In the genomic region with DNA sequence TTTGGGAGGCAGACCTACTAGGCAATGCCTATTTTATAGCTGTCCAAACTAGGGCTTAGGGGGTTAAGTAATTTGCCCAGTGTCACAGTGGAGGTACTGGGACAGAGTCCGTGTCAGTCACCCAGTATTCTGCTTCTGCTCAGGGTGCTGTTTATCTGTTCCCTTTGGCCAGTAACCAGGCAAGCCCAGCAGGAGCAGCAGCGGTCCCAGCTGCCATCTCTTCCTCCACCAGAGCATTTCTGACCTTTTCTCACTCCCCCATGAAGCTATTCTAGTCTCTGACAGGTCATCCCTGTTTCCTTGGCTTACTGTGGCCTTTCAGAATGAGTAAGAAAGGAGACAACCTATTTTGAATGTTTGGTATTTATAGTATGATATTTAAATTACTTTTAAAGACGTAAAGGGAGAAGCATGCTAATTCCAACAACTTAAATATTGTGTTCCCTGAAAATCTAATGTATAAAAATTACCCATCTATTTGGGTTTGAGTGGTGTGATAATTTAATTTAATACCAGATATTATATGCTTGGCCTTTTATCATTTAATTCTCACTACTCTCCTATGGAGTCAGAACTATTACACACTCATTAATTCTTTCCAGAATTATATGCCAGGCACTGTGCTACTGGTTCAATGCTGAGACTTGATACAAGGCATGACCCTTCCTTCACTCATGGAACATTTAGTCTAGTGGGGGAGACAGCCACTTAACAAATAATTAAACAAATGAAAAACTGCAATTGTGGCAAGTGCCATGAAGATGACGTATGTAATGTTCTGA, we compare ENCODE assay signal across 12 cellular contexts.
DNase-seq lines count a peak whose midpoint lies in the region; ATAC-seq, FAIRE-seq and TF ChIP-seq lines count a peak whose summit lies in the region.
"Had no signal": no experiment of that assay in that cellular context is flagged by ENCODE, and none has a peak within 500 bp of the region (broad histone marks: within the 10 kb centered on the region; RNA-seq: fewer than 3 reads in every experiment).

No MANE protein-coding gene starts in this region.

- no peak overlapping the region for H3K4me3 ChIP-seq in colonic mucosa
- H3K4me3 ChIP-seq: dorsolateral prefrontal cortex, K562, smooth muscle cell, thoracic aorta had no signal

- no peak for TF ChIP-seq CTCF in colonic mucosa (IDR thresholded peaks at IDR 0.05)

- intact Hi-C loops in sciatic nerve (cut with DNase I), result no loop called here
- intact Hi-C loops in colonic mucosa (cut with DNase I), result no loop called here

- peak; percentile 89 for FAIRE-seq in GM18507 (lab: Jason Lieb, UNC)
- FAIRE-seq: K562 had no signal

- no peaks in the 10 kb centered on the region for H3K4me1 ChIP-seq in colonic mucosa

- no peaks in the 10 kb centered on the region for H3K36me3 ChIP-seq in colonic mucosa
- H3K36me3 ChIP-seq: thoracic aorta had no signal

- H3K9ac ChIP-seq in colonic mucosa (ENCODE audit: low read depth in 2 of 2, low read length in 2 of 2), result no peak overlapping the region

- H3K27me3 ChIP-seq in colonic mucosa, result no peaks in the 10 kb centered on the region

- DNase-seq in GM18507 (ENCODE audit: extremely low spot score, insufficient read length, low read depth) (no peak), iPS-NIHi7 (ENCODE audit: extremely low spot score) (peak; percentile 9), NCI-H128 (lab: John Stamatoyannopoulos, UW; ENCODE audit: unreplicated experiment) (no peak), middle frontal gyrus (ENCODE audit: extremely low spot score, low spot score) (no peak), sciatic nerve (ENCODE audit: low spot score) (no peak), colonic mucosa (no peak)

- ATAC-seq in GM21390 (IDR thresholded peaks at IDR 0.05; ENCODE audit: unreplicated experiment) (peak; percentile 96), HG03196 (IDR thresholded peaks at IDR 0.05; ENCODE audit: unreplicated experiment) (peak; percentile 80), sciatic nerve (no peak)
- ATAC-seq: K562 had no signal

- no peaks in the 10 kb centered on the region for H3K9me3 ChIP-seq in colonic mucosa
- H3K9me3 ChIP-seq: thoracic aorta had no signal

- no peak overlapping the region for H3K27ac ChIP-seq in colonic mucosa
- H3K27ac ChIP-seq: dorsolateral prefrontal cortex, thoracic aorta had no signal
